Comparison of ENCODE assay signal across 1 cellular context in the genomic region with DNA sequence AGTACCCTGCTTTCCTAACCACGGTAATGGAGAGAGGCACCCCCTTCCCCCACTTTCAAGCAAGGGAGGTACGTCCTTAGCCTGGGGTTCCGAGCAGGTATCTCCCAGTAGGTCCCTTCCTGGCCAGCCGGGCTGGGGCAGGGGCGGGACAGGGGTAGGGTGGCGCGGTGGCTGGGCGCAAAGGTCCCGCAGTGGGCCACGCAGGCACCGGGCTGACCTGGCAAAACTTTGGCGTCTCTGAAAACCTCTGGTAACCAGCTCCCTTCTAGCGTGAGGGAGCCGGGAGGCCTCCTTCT.
TF ChIP-seq lines count a peak whose summit lies in the region.

No MANE protein-coding gene starts in this region.

TF ChIP-seq in GM12878, 131 proteins besides CTCF, POLR2A, EP300 and RAD21:
- no peak for TF ChIP-seq TAF1 (IDR thresholded peaks at IDR 0.05; ENCODE audit: borderline replicate concordance, low read depth, low read length)
- no peak for TF ChIP-seq IKZF1 (conservative IDR thresholded peaks at IDR 0.05)
- TF ChIP-seq YY1 (IDR thresholded peaks at IDR 0.05; ENCODE audit: low read depth, low read length) = no peak
- TF ChIP-seq TCF12 (IDR thresholded peaks at IDR 0.05; ENCODE audit: low read depth, low read length) = no peak
- no peak for TF ChIP-seq NBN (IDR thresholded peaks at IDR 0.05)
- TF ChIP-seq, protein P1, sequence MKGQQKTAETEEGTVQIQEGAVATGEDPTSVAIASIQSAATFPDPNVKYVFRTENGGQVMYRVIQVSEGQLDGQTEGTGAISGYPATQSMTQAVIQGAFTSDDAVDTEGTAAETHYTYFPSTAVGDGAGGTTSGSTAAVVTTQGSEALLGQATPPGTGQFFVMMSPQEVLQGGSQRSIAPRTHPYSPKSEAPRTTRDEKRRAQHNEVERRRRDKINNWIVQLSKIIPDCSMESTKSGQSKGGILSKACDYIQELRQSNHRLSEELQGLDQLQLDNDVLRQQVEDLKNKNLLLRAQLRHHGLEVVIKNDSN (IDR thresholded peaks at IDR 0.05; ENCODE audit: borderline replicate concordance, extremely low read length, insufficient read depth, low read depth, low read length) = no peak
